Comparison of ENCODE assay signal across 32 cellular contexts in genomic region chr2:64059270-64059669, GRCh38.
"Had no signal": no experiment of that assay in that cellular context is flagged by ENCODE, and none has a peak within 500 bp of the region (broad histone marks: within the 10 kb centered on the region; RNA-seq: fewer than 3 reads in every experiment).

No MANE protein-coding gene starts in this region.

- H3K9ac ChIP-seq: neural progenitor cell had no signal

- H3K4me2 ChIP-seq: neural progenitor cell had no signal

- H3K27me3 ChIP-seq: left lung, neural progenitor cell, neutrophil, ovary, right atrium auricular region, stomach, testis, thyroid gland, transverse colon, upper lobe of left lung, vagina had no signal

- H3K4me3 Mint-ChIP-seq: immature natural killer cell; mesothelial cell of epicardium; naive B cell; natural killer cell; nephron progenitor cell; neural progenitor cell; stimulated activated naive B cell treated with anti-CD40 and anti-IgM and Interleukin-4, amounts not matched to agents 10 μg/mL and 1 μg/mL and 100 μg/mL, for 72 hours had no signal

- H3K36me3 Mint-ChIP-seq: mesothelial cell of epicardium; naive B cell; natural killer cell; neural progenitor cell; stimulated activated naive B cell treated with anti-CD40 and anti-IgM and Interleukin-4, amounts not matched to agents 10 μg/mL and 1 μg/mL and 100 μg/mL, for 72 hours had no signal

- ATAC-seq: left colon; left lung; natural killer cell; sciatic nerve; stimulated activated naive B cell treated with anti-CD40 and anti-IgM and Interleukin-4, amounts not matched to agents 10 μg/mL and 1 μg/mL and 100 μg/mL, for 72 hours; stimulated activated naive CD8-positive, alpha-beta T cell treated with anti-CD3 and anti-CD28 coated beads, Interleukin-15, Interleukin-2, amounts not matched to agents 100 U/mL and 50 U/mL, for 24 hours had no signal

- H3K9me3 ChIP-seq: left lung, neutrophil, ovary, right atrium auricular region, stomach, testis, thyroid gland, transverse colon, upper lobe of left lung, vagina had no signal

- FAIRE-seq: islet of Langerhans, kidney had no signal

- H3K36me3 ChIP-seq: left lung, neural progenitor cell, neutrophil, ovary, right atrium auricular region, stomach, thyroid gland, transverse colon, upper lobe of left lung, vagina had no signal

- H3K4me1 ChIP-seq: testis, thyroid gland, vagina had no signal

- H3K27ac Mint-ChIP-seq: immature natural killer cell; mesothelial cell of epicardium; naive B cell; natural killer cell; nephron progenitor cell; neural progenitor cell; progenitor cell of endocrine pancreas; stimulated activated naive B cell treated with anti-CD40 and anti-IgM and Interleukin-4, amounts not matched to agents 10 μg/mL and 1 μg/mL and 100 μg/mL, for 72 hours had no signal

- DNase-seq: hypothalamus; immature natural killer cell; kidney; left colon; left lung; mesendoderm; naive B cell; natural killer cell; nephron progenitor cell; occipital lobe; stimulated activated CD4-positive, alpha-beta T cell treated with anti-CD3 and anti-CD28 coated beads, Interleukin-12 subunit alpha, Interleukin-12 subunit beta, amount 100 ng/mL, for 4 hours; stimulated activated CD4-positive, alpha-beta T cell treated with anti-CD3 and anti-CD28 coated beads, Interleukin-15, amount 100 ng/mL, for 24 hours; stimulated activated CD4-positive, alpha-beta T cell treated with anti-CD3 and anti-CD28 coated beads, Interleukin-2, amount 100 ng/mL, for 24 hours; stimulated activated CD4-positive, alpha-beta T cell treated with anti-CD3 and anti-CD28 coated beads, Interleukin-4, amount 100 ng/mL, for 1 hour; stimulated activated naive B cell treated with anti-CD40 and anti-IgM and Interleukin-4, amounts not matched to agents 10 μg/mL and 1 μg/mL and 100 μg/mL, for 72 hours; stimulated activated naive CD8-positive, alpha-beta T cell treated with anti-CD3 and anti-CD28 coated beads, Interleukin-15, Interleukin-2, amounts not matched to agents 100 U/mL and 50 U/mL, for 24 hours; stomach; testis; thyroid gland; transverse colon had no signal

- H3K4me1 Mint-ChIP-seq: natural killer cell, nephron progenitor cell had no signal

- H3K27me3 Mint-ChIP-seq: naive B cell; progenitor cell of endocrine pancreas; stimulated activated naive B cell treated with anti-CD40 and anti-IgM and Interleukin-4, amounts not matched to agents 10 μg/mL and 1 μg/mL and 100 μg/mL, for 72 hours had no signal

- H3K27ac ChIP-seq: left lung, neural progenitor cell, neutrophil, ovary, right atrium auricular region, skin epidermis, stomach, testis, thyroid gland, transverse colon, upper lobe of left lung, vagina had no signal

- H3K4me3 ChIP-seq: left lung, lung, neural progenitor cell, ovary, right atrium auricular region, skin epidermis, stomach, testis, thyroid gland, transverse colon, upper lobe of left lung, vagina had no signal

- H3K9me3 Mint-ChIP-seq: immature natural killer cell; mesothelial cell of epicardium; naive B cell; natural killer cell; nephron progenitor cell; neural progenitor cell; stimulated activated naive B cell treated with anti-CD40 and anti-IgM and Interleukin-4, amounts not matched to agents 10 μg/mL and 1 μg/mL and 100 μg/mL, for 72 hours had no signal
